In the genomic region with DNA sequence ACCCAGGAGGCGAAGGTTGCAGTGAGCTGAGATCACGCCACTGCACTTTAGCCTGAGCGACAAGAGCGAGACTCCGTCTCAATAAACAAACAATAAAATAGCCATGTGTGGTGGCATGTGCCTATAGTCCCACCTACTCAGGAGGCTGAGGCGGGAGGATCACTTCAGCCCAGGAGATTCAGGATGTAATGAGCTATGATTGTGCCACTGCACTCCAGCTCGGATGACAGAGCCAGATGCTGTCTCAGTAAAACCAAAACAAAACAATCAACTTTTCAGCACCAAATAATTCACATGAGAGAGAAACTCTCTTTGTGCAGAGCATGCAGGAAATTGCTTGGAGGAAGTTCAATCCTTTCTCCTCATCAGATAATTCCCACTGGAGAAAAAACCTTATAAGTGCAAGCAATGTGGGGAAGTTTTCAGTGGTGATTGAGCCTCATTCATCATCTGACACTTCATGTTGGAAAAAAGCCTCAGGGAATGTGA, we compare ENCODE assay signal across 1 cellular context.
TF ChIP-seq lines count a peak whose summit lies in the region.

No MANE protein-coding gene starts in this region.

TF ChIP-seq in HepG2, 621 proteins besides CTCF, POLR2A, EP300 and RAD21:
- TF ChIP-seq ZNF441 (CRISPR knock-in tag; IDR thresholded peaks at IDR 0.05; ENCODE audit: borderline replicate concordance), result peak; percentile 90
- TF ChIP-seq PAWR (CRISPR knock-in tag; IDR thresholded peaks at IDR 0.05; ENCODE audit: borderline replicate concordance), result no peak
- TF ChIP-seq U2AF1 (optimal IDR thresholded peaks at IDR 0.05; ENCODE audit: low read depth, low read length), result no peak
- TF ChIP-seq ERF (CRISPR knock-in tag; IDR thresholded peaks at IDR 0.05), result no peak
- no peak for TF ChIP-seq ZNF296 (CRISPR knock-in tag; conservative IDR thresholded peaks at IDR 0.05)
- no peak for TF ChIP-seq KLF6 (CRISPR knock-in tag; IDR thresholded peaks at IDR 0.05)
- no peak for TF ChIP-seq ZNF780A (CRISPR knock-in tag; IDR thresholded peaks at IDR 0.05)
- TF ChIP-seq ZNF549 (CRISPR knock-in tag; IDR thresholded peaks at IDR 0.05), result no peak
- no peak for TF ChIP-seq IRF2 (CRISPR knock-in tag; IDR thresholded peaks at IDR 0.05)
- TF ChIP-seq, protein P1, sequence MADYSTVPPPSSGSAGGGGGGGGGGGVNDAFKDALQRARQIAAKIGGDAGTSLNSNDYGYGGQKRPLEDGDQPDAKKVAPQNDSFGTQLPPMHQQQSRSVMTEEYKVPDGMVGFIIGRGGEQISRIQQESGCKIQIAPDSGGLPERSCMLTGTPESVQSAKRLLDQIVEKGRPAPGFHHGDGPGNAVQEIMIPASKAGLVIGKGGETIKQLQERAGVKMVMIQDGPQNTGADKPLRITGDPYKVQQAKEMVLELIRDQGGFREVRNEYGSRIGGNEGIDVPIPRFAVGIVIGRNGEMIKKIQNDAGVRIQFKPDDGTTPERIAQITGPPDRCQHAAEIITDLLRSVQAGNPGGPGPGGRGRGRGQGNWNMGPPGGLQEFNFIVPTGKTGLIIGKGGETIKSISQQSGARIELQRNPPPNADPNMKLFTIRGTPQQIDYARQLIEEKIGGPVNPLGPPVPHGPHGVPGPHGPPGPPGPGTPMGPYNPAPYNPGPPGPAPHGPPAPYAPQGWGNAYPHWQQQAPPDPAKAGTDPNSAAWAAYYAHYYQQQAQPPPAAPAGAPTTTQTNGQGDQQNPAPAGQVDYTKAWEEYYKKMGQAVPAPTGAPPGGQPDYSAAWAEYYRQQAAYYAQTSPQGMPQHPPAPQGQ (CRISPR knock-in tag; IDR thresholded peaks at IDR 0.05; ENCODE audit: borderline replicate concordance), result no peak
- no peak for TF ChIP-seq KLF11 (CRISPR knock-in tag; IDR thresholded peaks at IDR 0.05)
- TF ChIP-seq, protein P2, sequence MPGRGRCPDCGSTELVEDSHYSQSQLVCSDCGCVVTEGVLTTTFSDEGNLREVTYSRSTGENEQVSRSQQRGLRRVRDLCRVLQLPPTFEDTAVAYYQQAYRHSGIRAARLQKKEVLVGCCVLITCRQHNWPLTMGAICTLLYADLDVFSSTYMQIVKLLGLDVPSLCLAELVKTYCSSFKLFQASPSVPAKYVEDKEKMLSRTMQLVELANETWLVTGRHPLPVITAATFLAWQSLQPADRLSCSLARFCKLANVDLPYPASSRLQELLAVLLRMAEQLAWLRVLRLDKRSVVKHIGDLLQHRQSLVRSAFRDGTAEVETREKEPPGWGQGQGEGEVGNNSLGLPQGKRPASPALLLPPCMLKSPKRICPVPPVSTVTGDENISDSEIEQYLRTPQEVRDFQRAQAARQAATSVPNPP (CRISPR knock-in tag; IDR thresholded peaks at IDR 0.05), result no peak
- TF ChIP-seq HDAC1 (CRISPR knock-in tag; IDR thresholded peaks at IDR 0.05), result no peak
- TF ChIP-seq, protein P3, sequence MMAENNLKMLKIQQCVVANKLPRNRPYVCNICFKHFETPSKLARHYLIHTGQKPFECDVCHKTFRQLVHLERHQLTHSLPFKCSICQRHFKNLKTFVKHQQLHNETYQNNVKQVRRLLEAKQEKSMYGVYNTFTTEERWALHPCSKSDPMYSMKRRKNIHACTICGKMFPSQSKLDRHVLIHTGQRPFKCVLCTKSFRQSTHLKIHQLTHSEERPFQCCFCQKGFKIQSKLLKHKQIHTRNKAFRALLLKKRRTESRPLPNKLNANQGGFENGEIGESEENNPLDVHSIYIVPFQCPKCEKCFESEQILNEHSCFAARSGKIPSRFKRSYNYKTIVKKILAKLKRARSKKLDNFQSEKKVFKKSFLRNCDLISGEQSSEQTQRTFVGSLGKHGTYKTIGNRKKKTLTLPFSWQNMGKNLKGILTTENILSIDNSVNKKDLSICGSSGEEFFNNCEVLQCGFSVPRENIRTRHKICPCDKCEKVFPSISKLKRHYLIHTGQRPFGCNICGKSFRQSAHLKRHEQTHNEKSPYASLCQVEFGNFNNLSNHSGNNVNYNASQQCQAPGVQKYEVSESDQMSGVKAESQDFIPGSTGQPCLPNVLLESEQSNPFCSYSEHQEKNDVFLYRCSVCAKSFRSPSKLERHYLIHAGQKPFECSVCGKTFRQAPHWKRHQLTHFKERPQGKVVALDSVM (CRISPR knock-in tag; IDR thresholded peaks at IDR 0.05), result peak; percentile 54
- TF ChIP-seq PITX1 (CRISPR knock-in tag; IDR thresholded peaks at IDR 0.05), result no peak
- no peak for TF ChIP-seq DMAP1 (CRISPR knock-in tag; IDR thresholded peaks at IDR 0.05)
